8 cellular contexts compared by ENCODE assay signal in the genomic region with DNA sequence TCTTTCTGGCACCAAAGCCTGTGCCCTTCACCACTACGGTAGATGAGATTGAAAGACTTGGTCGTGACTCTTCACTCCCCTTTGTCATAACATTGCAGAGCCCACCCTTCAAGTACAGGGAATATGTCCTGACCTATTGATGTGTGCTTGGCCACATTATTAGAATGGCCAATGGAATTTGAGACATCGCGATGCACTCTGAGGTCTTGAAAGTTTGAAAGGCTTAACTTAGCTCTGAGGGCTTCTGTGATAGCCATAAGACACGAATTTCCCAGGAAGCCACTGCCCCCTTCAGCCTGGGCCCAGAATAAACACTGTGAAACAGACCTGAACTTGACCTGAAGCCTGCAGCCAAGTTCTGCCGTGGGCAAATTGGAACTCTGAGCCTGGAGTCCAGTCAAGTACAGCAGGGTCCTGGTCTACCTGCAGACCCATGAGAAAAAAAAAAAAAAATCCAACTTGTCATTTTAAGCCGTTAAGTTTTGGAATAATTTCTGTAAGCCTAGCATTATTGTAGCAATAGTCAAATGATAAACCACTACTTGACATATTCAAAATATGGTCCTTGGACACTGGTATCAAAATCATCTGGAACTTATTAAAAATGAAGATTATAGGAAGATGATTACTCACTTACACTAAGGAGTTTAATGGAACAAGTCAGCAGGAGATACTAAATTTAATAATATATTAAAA. TPM values are rescaled to one million over a fixed set of nuclear protein-coding genes. Genes with fewer than 3 reads are reported as not detected.
A peak's percentile ranks its signal among the peaks of the same experiment; 100 is the strongest.
DNase-seq lines count a peak whose midpoint lies in the region; ATAC-seq lines count a peak whose summit lies in the region.

No MANE protein-coding gene starts in this region.

- H4K91ac ChIP-seq in trophoblast cell (ENCODE audit: low read depth, low read length) = no peak overlapping the region

- H2AFZ ChIP-seq in trophoblast cell (ENCODE audit: insufficient read depth, low read length, poor library complexity) = no peak overlapping the region

- no peak overlapping the region for H3K4me2 ChIP-seq in trophoblast cell (ENCODE audit: low read length)

- no peak overlapping the region for H2AK5ac ChIP-seq in trophoblast cell (ENCODE audit: low read length)

- no peak overlapping the region for H3K18ac ChIP-seq in trophoblast cell (ENCODE audit: low read length)

- no peak overlapping the region for H3K4me3 ChIP-seq in trophoblast cell (ENCODE audit: low read depth, low read length)

- H3K36me3 ChIP-seq in trophoblast cell (ENCODE audit: control insufficient read depth in 1 of 2, insufficient read depth in 2 of 2, low read length in 2 of 2) = no peaks in the 10 kb centered on the region

- no peaks in the 10 kb centered on the region for H3K4me1 ChIP-seq in trophoblast cell (ENCODE audit: control insufficient read depth in 1 of 2, insufficient read depth in 2 of 2, low read length in 2 of 2)

- no peaks in the 10 kb centered on the region for H3K79me1 ChIP-seq in trophoblast cell (ENCODE audit: low read length)

- no peak overlapping the region for H2BK12ac ChIP-seq in trophoblast cell (ENCODE audit: low read length)

- H3K23ac ChIP-seq in trophoblast cell (ENCODE audit: low read length) = no peak overlapping the region

- peak; percentile 75 for ATAC-seq in GM21447 (IDR thresholded peaks at IDR 0.05; ENCODE audit: unreplicated experiment)

- H3K27me3 ChIP-seq in trophoblast cell (ENCODE audit: insufficient read depth, low read length) = no peaks in the 10 kb centered on the region

- peaks cover 4% of the 10 kb centered on the region for H3K9me3 ChIP-seq in trophoblast cell (ENCODE audit: insufficient read depth, low read depth, low read length)

- WGBS in trophoblast cell (ENCODE audit: extremely low coverage, insufficient coverage, insufficient read length) = no CpG with 5 or more reads among the region's 7 CpGs

- H3K9ac ChIP-seq in trophoblast cell (ENCODE audit: low read length) = no peak overlapping the region

- H3K27ac ChIP-seq in trophoblast cell (ENCODE audit: low read depth, low read length) = no peak overlapping the region

- no peaks in the 10 kb centered on the region for H3K79me2 ChIP-seq in trophoblast cell (ENCODE audit: control insufficient read depth, insufficient read depth, low read length, poor library complexity)

- no peak overlapping the region for H2BK120ac ChIP-seq in trophoblast cell (ENCODE audit: insufficient read depth, low read length, poor library complexity)

- peak; percentile 1 for DNase-seq in DMS53 treated with DMSO at 0.1 percent for 48 hours (lab: John Stamatoyannopoulos, UW; ENCODE audit: unreplicated experiment)
- DNase-seq in NCI-H1092 (lab: John Stamatoyannopoulos, UW) = peak; percentile 13
- DNase-seq in activated CD4-positive, alpha-beta T cell treated with anti-CD3 and anti-CD28 coated beads, Interleukin-2, amount 50 U/mL, for 48 hours = peak; percentile 35 to 45
- peak; percentile 47 for DNase-seq in glomerular endothelial cell (ENCODE audit: extremely low read depth, low read depth, low spot score)
- peak; percentile 75 to 81 for DNase-seq in trophoblast cell
- DNase-seq in activated effector memory CD4-positive, alpha-beta T cell treated with anti-CD3 and anti-CD28 coated beads, Interleukin-2, amount 50 U/mL, for 16 hours = no peak
- DNase-seq in stimulated activated CD4-positive, alpha-beta T cell treated with anti-CD3 and anti-CD28 coated beads, Interleukin-4, amount 100 ng/mL, for 1 hour = no peak

- H3K4ac ChIP-seq in trophoblast cell (ENCODE audit: low read depth, low read length) = no peak overlapping the region

- H4K8ac ChIP-seq in trophoblast cell (ENCODE audit: low read depth, low read length) = no peak overlapping the region

- H4K12ac ChIP-seq in trophoblast cell (ENCODE audit: low read depth, low read length) = no peak overlapping the region

- no peak overlapping the region for H3K14ac ChIP-seq in trophoblast cell (ENCODE audit: low read length)

- no peak overlapping the region for H2BK5ac ChIP-seq in trophoblast cell (ENCODE audit: low read depth, low read length, poor library complexity)

RNA-seq across cellular contexts. Expression of a gene that starts 36.9 kb away (rescaled TPM):
- total RNA-seq in glomerular endothelial cell = 24.3 and 26.8 TPM in 2 replicates
- polyA plus RNA-seq in trophoblast cell (2013) = 17.6 and 19.0 TPM in 2 replicates

Comparison
In these comparisons a context has a peak if more than half of its experiments do, and no peak if none do; other contexts are left out.
1. DNase-seq: peak in DMS53 treated with DMSO at 0.1 percent for 48 hours (single experiment), NCI-H1092 (single experiment), activated CD4-positive, alpha-beta T cell treated with anti-CD3 and anti-CD28 coated beads, Interleukin-2, amount 50 U/mL, for 48 hours (2 of 2), glomerular endothelial cell (single experiment) and trophoblast cell (2 of 2); none in activated effector memory CD4-positive, alpha-beta T cell treated with anti-CD3 and anti-CD28 coated beads, Interleukin-2, amount 50 U/mL, for 16 hours (single experiment) and stimulated activated CD4-positive, alpha-beta T cell treated with anti-CD3 and anti-CD28 coated beads, Interleukin-4, amount 100 ng/mL, for 1 hour (single experiment).